Comparison of ENCODE assay signal across 8 cellular contexts in genomic region chr12:31325877-31326631, GRCh38. TPM values are rescaled to one million over a fixed set of nuclear protein-coding genes. Genes with fewer than 3 reads are reported as not detected.
A peak's percentile ranks its signal among the peaks of the same experiment; 100 is the strongest.
DNase-seq lines count a peak whose midpoint lies in the region; ATAC-seq, FAIRE-seq and TF ChIP-seq lines count a peak whose summit lies in the region.

Gene SINHCAF (minus strand): TSS chr12:31326150. CDS start chr12:31298204, 27,946 bp downstream.

- FAIRE-seq in kidney (lab: Jason Lieb, UNC): peak; percentile 73

- H3K9ac ChIP-seq in kidney (ENCODE audit: low read length in 2 of 2): peak within 1 kb of the TSS; percentile 45 to 85

- no peaks in the 10 kb centered on the region for H3K36me3 Mint-ChIP-seq in chondrocyte (ENCODE audit: low read depth)

- peak within 1 kb of the TSS; percentile 86 to 90 for H3K4me3 ChIP-seq in kidney (ENCODE audit: low read length in 2 of 2)

- H3K9me3 Mint-ChIP-seq in chondrocyte (ENCODE audit: low read depth): no peaks in the 10 kb centered on the region

- intact Hi-C loops in kidney (cut with DNase I): no loop called here

- H3K4me1 Mint-ChIP-seq in chondrocyte (ENCODE audit: low read depth): peaks cover 39% of the 10 kb centered on the region

- TF ChIP-seq POLR2A in GM19099 (IDR thresholded peaks at IDR 0.05; ENCODE audit: extremely low read depth, insufficient read length, low read depth): peak; percentile 98

- H3K36me3 ChIP-seq in kidney (ENCODE audit: control insufficient read depth in 1 of 2, insufficient read depth in 2 of 2, low read length in 2 of 2): no peaks in the 10 kb centered on the region

- peak within 1 kb of the TSS; percentile 88 to 92 for H3K27ac ChIP-seq in kidney (ENCODE audit: low read depth in 2 of 2, low read length in 2 of 2)

- H3K4me3 Mint-ChIP-seq in chondrocyte (ENCODE audit: unreplicated experiment): peak within 1 kb of the TSS; percentile 92

- peak; percentile 65 for ATAC-seq in HG03432 (IDR thresholded peaks at IDR 0.05; ENCODE audit: unreplicated experiment)

- H3K27ac Mint-ChIP-seq in chondrocyte (ENCODE audit: unreplicated experiment): peak within 1 kb of the TSS; percentile 84

- TF ChIP-seq CTCF in chondrocyte (IDR thresholded peaks at IDR 0.05) (no peak), kidney (IDR thresholded peaks at IDR 0.05; ENCODE audit: borderline replicate concordance, extremely low read depth, insufficient read depth) (no peak)

- DNase-seq in AG20443 (ENCODE audit: low spot score) (peak; percentile 99), NCI-H510A (lab: John Stamatoyannopoulos, UW) (peak; percentile 97), chondrocyte (ENCODE audit: low spot score) (peak; percentile 99), kidney (peak; percentile 100)
- peak; percentile 97 for DNase-seq in activated CD4-positive, alpha-beta T cell treated with anti-CD3 and anti-CD28 coated beads for 1 hour
- DNase-seq in stimulated activated CD4-positive, alpha-beta T cell treated with anti-CD3 and anti-CD28 coated beads, Interleukin-15, amount 100 ng/mL, for 24 hours: peak; percentile 100

- H3K4me1 ChIP-seq in kidney (ENCODE audit: control insufficient read depth in 1 of 2, insufficient read depth in 1 of 2, low read depth in 1 of 2, low read length in 2 of 2): peaks cover 0 to 10% of the 10 kb centered on the region in 2 donors

- no peaks in the 10 kb centered on the region for H3K9me3 ChIP-seq in kidney (ENCODE audit: control insufficient read depth in 1 of 2, low read length in 2 of 2)

- no peaks in the 10 kb centered on the region for H3K27me3 Mint-ChIP-seq in chondrocyte (ENCODE audit: low read depth)

RNA-seq across cellular contexts. Expression of gene SINHCAF, which starts in this region (rescaled TPM):
- 26.9 to 34.8 TPM (median 32.5 TPM) in 3 replicates for total RNA-seq in chondrocyte
- 96.2 TPM for total RNA-seq in kidney
- polyA plus RNA-seq in kidney (ENCODE audit: insufficient read depth, low read depth, low replicate concordance): 33.1 TPM

Comparison
In these comparisons a context has a peak if more than half of its experiments do, and no peak if none do; other contexts are left out.
1. Peak in every context shown above with its lines: DNase-seq, ATAC-seq, H3K4me3 ChIP-seq and H3K27ac ChIP-seq.